Comparison of ENCODE assay signal across 8 cellular contexts in the genomic region with DNA sequence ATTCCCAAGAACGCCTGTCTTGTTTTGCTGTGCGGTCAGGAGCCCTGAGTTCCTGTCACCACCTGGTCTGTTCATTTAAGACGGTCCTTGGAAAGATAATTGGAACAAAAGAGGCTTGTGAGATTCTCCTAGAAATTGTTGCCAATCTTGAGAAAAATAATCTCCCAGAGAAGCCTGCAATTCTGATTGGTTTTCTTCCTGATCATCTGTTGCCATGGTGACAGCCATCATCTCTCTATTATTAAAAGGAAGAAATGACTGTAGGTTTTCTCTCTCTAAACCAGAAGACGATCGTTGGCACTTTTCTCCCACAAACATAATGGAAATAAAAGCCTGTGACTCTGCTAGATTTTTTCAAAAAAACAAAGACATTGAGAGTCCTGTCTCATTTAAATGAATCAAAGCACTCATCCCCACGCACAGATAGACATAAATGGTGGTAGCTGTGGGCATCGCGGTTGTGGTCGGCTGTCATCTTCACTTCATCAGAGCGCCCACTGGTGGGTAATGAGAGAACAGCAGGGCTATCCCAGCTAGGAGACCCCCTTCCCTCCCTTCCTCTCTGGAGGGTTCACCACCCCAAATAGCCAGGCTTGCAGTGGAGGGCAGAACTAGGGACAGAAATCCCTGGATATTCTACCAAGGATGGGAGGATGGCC. TPM values are rescaled to one million over a fixed set of nuclear protein-coding genes. Genes with fewer than 3 reads are reported as not detected.
DNase-seq lines count a peak whose midpoint lies in the region; ATAC-seq and TF ChIP-seq lines count a peak whose summit lies in the region.

No MANE protein-coding gene starts in this region.

- no peaks in the 10 kb centered on the region for H3K79me2 ChIP-seq in hepatocyte

- ATAC-seq in thoracic aorta (ENCODE audit: insufficient number of reproducible peaks, low FRiP score, low read depth): no peak
- no peak for ATAC-seq in HG02588 (IDR thresholded peaks at IDR 0.05; ENCODE audit: unreplicated experiment)

- H3K4me3 ChIP-seq in hepatocyte (no peak overlapping the region), thoracic aorta (no peak overlapping the region), WERI-Rb-1 (ENCODE audit: low read depth, low read length) (no peak overlapping the region), coronary artery (no peak overlapping the region)

- no peak overlapping the region for H3K4me2 ChIP-seq in hepatocyte

- peak; percentile 75 for DNase-seq in activated effector memory CD4-positive, alpha-beta T cell treated with anti-CD3 and anti-CD28 coated beads, Interleukin-2, amount 50 U/mL, for 16 hours
- DNase-seq in activated effector memory CD4-positive, alpha-beta T cell treated with Interleukin-2 at 50 U/mL for 16 hours: no peak
- peak; percentile 42 to 46 for DNase-seq in activated CD4-positive, alpha-beta T cell treated with anti-CD3 and anti-CD28 coated beads, Interleukin-2, amount 50 U/mL, for 4 hours
- DNase-seq in hepatocyte (ENCODE audit: low spot score) (no peak), thoracic aorta (ENCODE audit: low spot score) (no peak), WERI-Rb-1 (no peak), coronary artery (ENCODE audit: low spot score) (no peak)

- H3K27me3 ChIP-seq in hepatocyte: no peaks in the 10 kb centered on the region
- no peaks in the 10 kb centered on the region for H3K27me3 ChIP-seq in thoracic aorta (replicated peaks; ENCODE audit: insufficient read depth)
- no peaks in the 10 kb centered on the region for H3K27me3 ChIP-seq in WERI-Rb-1 (ENCODE audit: insufficient read depth, low read depth, severe bottlenecking)

- H4K20me1 ChIP-seq in hepatocyte (ENCODE audit: insufficient read depth, poor library complexity, severe bottlenecking): no peaks in the 10 kb centered on the region

- TF ChIP-seq CTCF in hepatocyte (IDR thresholded peaks at IDR 0.05; ENCODE audit: poor library complexity): peak; percentile 28
- TF ChIP-seq CTCF in thoracic aorta (IDR thresholded peaks at IDR 0.05): peak; percentile 15
- TF ChIP-seq CTCF in WERI-Rb-1 (IDR thresholded peaks at IDR 0.05; ENCODE audit: low read depth, low read length): no peak
- no peak for TF ChIP-seq CTCF in coronary artery (IDR thresholded peaks at IDR 0.05)

- H3K36me3 ChIP-seq in hepatocyte (replicated peaks; ENCODE audit: insufficient read depth, low read depth) (no peaks in the 10 kb centered on the region), thoracic aorta (no peaks in the 10 kb centered on the region), WERI-Rb-1 (no peaks in the 10 kb centered on the region)

- H3K4me1 ChIP-seq in hepatocyte (ENCODE audit: insufficient read depth): no peaks in the 10 kb centered on the region
- no peaks in the 10 kb centered on the region for H3K4me1 ChIP-seq in thoracic aorta (ENCODE audit: control insufficient read depth in 1 of 2, low read depth in 2 of 2)

- no peaks in the 10 kb centered on the region for H3K9me3 ChIP-seq in hepatocyte (ENCODE audit: low read depth)
- no peaks in the 10 kb centered on the region for H3K9me3 ChIP-seq in thoracic aorta
- H3K9me3 ChIP-seq in WERI-Rb-1 (ENCODE audit: severe bottlenecking): no peaks in the 10 kb centered on the region

- no peaks in the 10 kb centered on the region for H3K9me2 ChIP-seq in hepatocyte (replicated peaks; ENCODE audit: insufficient read depth)

- H3K27ac ChIP-seq in hepatocyte: no peak overlapping the region
- no peak overlapping the region for H3K27ac ChIP-seq in thoracic aorta
- H3K27ac ChIP-seq in WERI-Rb-1: no peak overlapping the region
- no peak overlapping the region for H3K27ac ChIP-seq in coronary artery

- H2AFZ ChIP-seq in hepatocyte: no peak overlapping the region

- WGBS in hepatocyte (ENCODE audit: low lambda C conversion rate, missing lambda C conversion rate): 64% methylated on average over 10 of the region's 10 CpGs

RNA-seq across cellular contexts. Expression of gene CALM3, which starts 21.7 kb away (rescaled TPM):
- 185 and 246 TPM in 2 replicates for total RNA-seq in hepatocyte
- polyA plus RNA-seq in hepatocyte: 220 and 237 TPM in 2 replicates
- 100 to 1,000 TPM; 181 to 202 TPM for total RNA-seq in thoracic aorta

RNA-seq across cellular contexts. Expression of gene PTGIR, which starts 45.5 kb away (rescaled TPM):
- total RNA-seq in hepatocyte (3.2 and 5.2 TPM in 2 replicates), thoracic aorta (100 to 1,000 TPM; 106 to 207 TPM)
- polyA plus RNA-seq in hepatocyte: 3.4 and 4.8 TPM in 2 replicates

RNA-seq across cellular contexts. Expression of gene GNG8, which starts 56.6 kb away (rescaled TPM):
- total RNA-seq in hepatocyte: not detected in 2 replicates
- 2.4 and 4.6 TPM in 2 replicates for polyA plus RNA-seq in hepatocyte
- total RNA-seq in thoracic aorta: not detected

Comparison
In these comparisons a context has a peak if more than half of its experiments do, and no peak if none do; other contexts are left out.
1. DNase-seq: peak in activated effector memory CD4-positive, alpha-beta T cell treated with anti-CD3 and anti-CD28 coated beads, Interleukin-2, amount 50 U/mL, for 16 hours (single experiment) and activated CD4-positive, alpha-beta T cell treated with anti-CD3 and anti-CD28 coated beads, Interleukin-2, amount 50 U/mL, for 4 hours (2 of 2); none in activated effector memory CD4-positive, alpha-beta T cell treated with Interleukin-2 at 50 U/mL for 16 hours (single experiment), hepatocyte (single experiment), thoracic aorta (single experiment), WERI-Rb-1 (single experiment) and coronary artery (single experiment).
2. CTCF ChIP-seq: peak in hepatocyte (single experiment) and thoracic aorta (single experiment); none in WERI-Rb-1 (single experiment) and coronary artery (single experiment).
3. RNA of gene PTGIR, which starts 45.5 kb away (total RNA-seq): 106 to 207 TPM in thoracic aorta; 3.2 to 5.2 TPM in hepatocyte; every median in the first group is over 10 times any median in the second.